ENCODE assay signal across 8 cellular contexts in the genomic region with DNA sequence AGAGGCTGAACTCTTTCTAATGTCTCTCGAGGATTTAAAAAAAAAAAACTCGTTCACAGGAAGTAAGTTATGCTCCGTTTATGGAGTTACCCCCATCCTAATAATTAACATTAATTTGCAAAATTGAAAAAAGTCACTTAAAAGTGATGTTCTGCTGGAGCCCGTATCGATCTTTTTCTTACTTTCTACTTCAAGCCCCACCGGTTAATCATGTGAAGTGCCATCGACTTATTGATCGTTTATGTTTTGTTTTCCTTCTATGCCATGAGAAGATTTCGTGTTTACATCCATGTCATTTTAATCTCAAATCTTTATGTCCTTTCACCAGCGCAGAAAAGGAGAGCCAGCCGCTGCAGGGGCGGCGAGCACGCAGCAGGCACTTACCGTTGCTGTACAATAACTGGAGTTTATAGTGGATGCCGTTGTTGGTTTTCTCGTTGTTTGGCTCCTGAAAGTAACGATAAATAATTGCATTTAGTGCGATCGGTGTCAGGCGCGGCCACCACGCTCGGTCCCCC. TPM values are rescaled to one million over a fixed set of nuclear protein-coding genes. Genes with fewer than 3 reads are reported as not detected.
DNase-seq lines count a peak whose midpoint lies in the region; ATAC-seq and TF ChIP-seq lines count a peak whose summit lies in the region.
"Had no signal": no experiment of that assay in that cellular context is flagged by ENCODE, and none has a peak within 500 bp of the region (broad histone marks: within the 10 kb centered on the region; RNA-seq: fewer than 3 reads in every experiment).

No MANE protein-coding gene starts in this region.

- H3K4me1 ChIP-seq in iPS-20b (ENCODE audit: insufficient read depth, low read length) (peaks cover 9% of the 10 kb centered on the region), spleen (peaks cover 21 to 82% (median 44%) of the 10 kb centered on the region in 6 donors)

- H3K36me3 ChIP-seq in iPS-20b (ENCODE audit: insufficient read depth, low read depth, low read length), result no peaks in the 10 kb centered on the region
- H3K36me3 ChIP-seq in spleen, result no peaks in the 10 kb centered on the region

- peak overlapping the region; percentile 21; the same call in 1 of the 2 replicates for H3K4me3 ChIP-seq in HFF-Myc (replicated peaks; ENCODE audit: low read depth, low read length)
- H3K4me3 ChIP-seq in iPS-20b (ENCODE audit: low read length), result peak overlapping the region; percentile 58
- H3K4me3 ChIP-seq in spleen, result peak overlapping the region; percentile 9 to 72 (median 50)

- no peak overlapping the region for H3K27ac Mint-ChIP-seq in activated T-helper 17 cell treated with anti-CD3 and anti-CD28 coated beads, Interleukin-2, amount 50 U/mL, for 72 hours

- intact Hi-C loops in spleen (cut with DNase I; ENCODE audit: low total_unique reads), result no loop called here

- no peak for DNase-seq in HFF-Myc (ENCODE audit: extremely low read depth, low read depth)
- DNase-seq in spleen, result no peak
- no peak for DNase-seq in amniotic stem cell (lab: John Stamatoyannopoulos, UW)
- DNase-seq: OCI-M1 had no signal

- no peaks in the 10 kb centered on the region for H3K9me3 ChIP-seq in iPS-20b (ENCODE audit: insufficient read depth, low read depth, low read length)
- peaks cover 0 to 4% (median 0%) of the 10 kb centered on the region in 8 donors for H3K9me3 ChIP-seq in spleen

- ATAC-seq in activated T-helper 17 cell treated with anti-CD3 and anti-CD28 coated beads, Interleukin-2, amount 50 U/mL, for 72 hours (replicated peaks), result no peak
- ATAC-seq in GM21529 (IDR thresholded peaks at IDR 0.05; ENCODE audit: unreplicated experiment) (no peak), GM19452 (IDR thresholded peaks at IDR 0.05; ENCODE audit: unreplicated experiment) (no peak)

- no peaks in the 10 kb centered on the region for H3K9me3 Mint-ChIP-seq in activated T-helper 17 cell treated with anti-CD3 and anti-CD28 coated beads, Interleukin-2, amount 50 U/mL, for 72 hours

- H3K27me3 Mint-ChIP-seq in activated T-helper 17 cell treated with anti-CD3 and anti-CD28 coated beads, Interleukin-2, amount 50 U/mL, for 72 hours, result peaks cover 47% of the 10 kb centered on the region

- H3K36me3 Mint-ChIP-seq in activated T-helper 17 cell treated with anti-CD3 and anti-CD28 coated beads, Interleukin-2, amount 50 U/mL, for 72 hours (ENCODE audit: low read depth), result peaks cover 24% of the 10 kb centered on the region

- H3K9ac ChIP-seq in iPS-20b (ENCODE audit: low read depth, low read length), result no peak overlapping the region

- H3K27me3 ChIP-seq in iPS-20b (ENCODE audit: insufficient read depth, low read length) (peaks cover 98% of the 10 kb centered on the region), spleen (replicated peaks in 1 of 7) (peaks cover 25 to 100% (median 98%) of the 10 kb centered on the region in 7 donors)

- 7 to 17% (median 9%) methylated on average over 24 of the region's 24 CpGs for WGBS in spleen, 5 donors

- no peak for TF ChIP-seq POLR2A in spleen (IDR thresholded peaks at IDR 0.05)

- H3K27ac ChIP-seq in iPS-20b (ENCODE audit: low read length) (no peak overlapping the region), spleen (no peak overlapping the region)

- peak overlapping the region; percentile 51 for H3K4me3 Mint-ChIP-seq in activated T-helper 17 cell treated with anti-CD3 and anti-CD28 coated beads, Interleukin-2, amount 50 U/mL, for 72 hours

- peaks cover 5% of the 10 kb centered on the region for H3K4me1 Mint-ChIP-seq in activated T-helper 17 cell treated with anti-CD3 and anti-CD28 coated beads, Interleukin-2, amount 50 U/mL, for 72 hours

- TF ChIP-seq CTCF in HFF-Myc (IDR thresholded peaks at IDR 0.05; ENCODE audit: low read depth, low read length, missing control alignments), result no peak
- no peak for TF ChIP-seq CTCF in spleen (IDR thresholded peaks at IDR 0.05 in 8 of 11, conservative IDR thresholded peaks at IDR 0.05 in 3 of 11)

RNA-seq across cellular contexts. Expression of a gene that starts 1.5 kb away (rescaled TPM):
- not detected for total RNA-seq in activated T-helper 17 cell treated with anti-CD3 and anti-CD28 coated beads, Interleukin-2, amount 50 U/mL, for 72 hours
- under 1 TPM in 1 of 7 donors, not detected in 6; 0.20 TPM for total RNA-seq in spleen
- polyA plus RNA-seq in spleen, result under 1 TPM; 0.02 to 0.19 (median 0.08) TPM
